8 cellular contexts compared by ENCODE assay signal in genomic region chr11:113289341-113290187, GRCh38. TPM values are rescaled to one million over a fixed set of nuclear protein-coding genes. Genes with fewer than 3 reads are reported as not detected.
DNase-seq lines count a peak whose midpoint lies in the region; ATAC-seq and TF ChIP-seq lines count a peak whose summit lies in the region.

No MANE protein-coding gene starts in this region.

- no peak overlapping the region for H3K27ac ChIP-seq in prostate gland

- intact Hi-C loops in prostate gland (cut with DNase I): loop anchor here (1.0 to 10.0 kb wide), 4 partner anchors 495 to 1065 kb away; partner anchors contain the start of gene PTS

- H3K27me3 ChIP-seq in prostate gland (replicated peaks; ENCODE audit: insufficient read depth): no peaks in the 10 kb centered on the region

- H3K4me3 ChIP-seq in prostate gland: no peak overlapping the region

- no peak for TF ChIP-seq POLR2A in prostate gland (IDR thresholded peaks at IDR 0.05)

- ATAC-seq in GM21515 (IDR thresholded peaks at IDR 0.05; ENCODE audit: unreplicated experiment): peak; percentile 97

- peaks cover 23% of the 10 kb centered on the region for H3K4me1 Mint-ChIP-seq in glutamatergic neuron (ENCODE audit: low read depth, unreplicated experiment)

- H3K27me3 Mint-ChIP-seq in glutamatergic neuron (ENCODE audit: unreplicated experiment): peaks cover 10% of the 10 kb centered on the region

- TF ChIP-seq CTCF in glutamatergic neuron (IDR thresholded peaks at IDR 0.05; ENCODE audit: partially characterized antibody, unreplicated experiment) (peak; percentile 93), prostate gland (IDR thresholded peaks at IDR 0.05) (peak; percentile 71 to 85 (median 81))

- DNase-seq in Daoy (ENCODE audit: low read depth) (peak; percentile 73), HuH-7 (ENCODE audit: low spot score) (peak; percentile 76), RPMI7951 (ENCODE audit: low read depth) (peak; percentile 63), glutamatergic neuron (peak; percentile 83), prostate gland (ENCODE audit: low spot score) (peak; percentile 27), amniotic stem cell (lab: John Stamatoyannopoulos, UW) (no peak)
- DNase-seq in activated gamma-delta T cell treated with anti-CD3 and anti-CD28 coated beads, Interleukin-2, amount 50 U/mL, for 16 hours (ENCODE audit: low read depth): peak; percentile 25

- no peak overlapping the region for H3K27ac Mint-ChIP-seq in glutamatergic neuron (ENCODE audit: unreplicated experiment)

- H3K36me3 ChIP-seq in prostate gland: no peaks in the 10 kb centered on the region

- 72% methylated on average over 13 of the region's 13 CpGs for WGBS in prostate gland

- peaks cover 3% of the 10 kb centered on the region for H3K9me3 Mint-ChIP-seq in glutamatergic neuron (ENCODE audit: unreplicated experiment)

- H3K4me1 ChIP-seq in prostate gland (replicated peaks): no peaks in the 10 kb centered on the region

- no peaks in the 10 kb centered on the region for H3K9me3 ChIP-seq in prostate gland

- H3K36me3 Mint-ChIP-seq in glutamatergic neuron (ENCODE audit: unreplicated experiment): peaks cover 4% of the 10 kb centered on the region

- H3K4me3 Mint-ChIP-seq in glutamatergic neuron (ENCODE audit: unreplicated experiment): no peak overlapping the region

RNA-seq across cellular contexts. Expression of gene TTC12, which starts 24.8 kb away (rescaled TPM):
- 6.9 and 9.9 TPM in 2 replicates for total RNA-seq in Daoy (2014; rRNA removed; shearing (Covaris generic))
- total RNA-seq in RPMI7951 (2014; rRNA removed; shearing (Covaris generic)): 9.1 and 16.3 TPM in 2 replicates
- 9.2 TPM for total RNA-seq in glutamatergic neuron (ENCODE audit: unreplicated experiment)
- 10 to 100 TPM; 21.6 TPM for total RNA-seq in prostate gland
